In genomic region chr13:98989469-98990235, GRCh38 we compare ENCODE assay signal across 18 cellular contexts.
"Had no signal": no experiment of that assay in that cellular context is flagged by ENCODE, and none has a peak within 500 bp of the region (broad histone marks: within the 10 kb centered on the region; RNA-seq: fewer than 3 reads in every experiment).

No MANE protein-coding gene starts in this region.

- ATAC-seq: gastrocnemius medialis, SK-N-SH treated with all-trans-retinoic acid at 6 μM for 48 hours, T-cell had no signal

- H3K27ac ChIP-seq: ascending aorta, gastrocnemius medialis, left ventricle myocardium inferior, neural progenitor cell, suprapubic skin, vagina had no signal

- H3K27me3 Mint-ChIP-seq: activated B cell treated with CpG ODN at 0.5 μM for 24 hours; activated CD4-positive, alpha-beta T cell treated with anti-CD3 and anti-CD28 coated beads, Interleukin-2, amount 10 ng/mL, durations not matched to agents 7 days and 5 days; progenitor cell of endocrine pancreas; T-cell had no signal

- H3K27ac Mint-ChIP-seq: activated B cell treated with CpG ODN at 0.5 μM for 24 hours; activated CD4-positive, alpha-beta T cell treated with anti-CD3 and anti-CD28 coated beads, Interleukin-2, amount 10 ng/mL, durations not matched to agents 7 days and 5 days; neural progenitor cell; progenitor cell of endocrine pancreas had no signal

- H3K36me3 ChIP-seq: ascending aorta, gastrocnemius medialis, left ventricle myocardium inferior, neural progenitor cell, suprapubic skin, vagina had no signal

- H3K4me3 ChIP-seq: ascending aorta, gastrocnemius medialis, left ventricle myocardium inferior, neural progenitor cell, suprapubic skin, vagina had no signal

- H3K4me1 Mint-ChIP-seq: activated B cell treated with CpG ODN at 0.5 μM for 24 hours had no signal

- H3K9me3 Mint-ChIP-seq: activated B cell treated with CpG ODN at 0.5 μM for 24 hours; activated CD4-positive, alpha-beta T cell treated with anti-CD3 and anti-CD28 coated beads, Interleukin-2, amount 10 ng/mL, durations not matched to agents 7 days and 5 days; neural progenitor cell; T-cell had no signal

- H3K4me3 Mint-ChIP-seq: activated B cell treated with CpG ODN at 0.5 μM for 24 hours; activated CD4-positive, alpha-beta T cell treated with anti-CD3 and anti-CD28 coated beads, Interleukin-2, amount 10 ng/mL, durations not matched to agents 7 days and 5 days; neural progenitor cell; T-cell had no signal

- DNase-seq: activated B cell treated with CpG ODN at 0.5 μM for 24 hours; activated CD4-positive, alpha-beta T cell treated with anti-CD3 and anti-CD28 coated beads, Interleukin-2, amount 10 ng/mL, durations not matched to agents 7 days and 5 days; activated gamma-delta T cell treated with Interleukin-2 at 50 U/mL for 16 hours; cortex of kidney; erythroblast; gastrocnemius medialis; left ventricle myocardium inferior; mammary epithelial cell; stimulated activated CD8-positive, alpha-beta memory T cell treated with anti-CD3 and anti-CD28 coated beads, Interleukin-4, amount 100 ng/mL, for 48 hours; stimulated activated naive CD4-positive, alpha-beta T cell treated with Interleukin-2 at 50 U/mL for 16 hours; T-cell; trophoblast cell had no signal

- H3K4me1 ChIP-seq: ascending aorta, vagina had no signal

- H3K9me3 ChIP-seq: ascending aorta, gastrocnemius medialis, left ventricle myocardium inferior, suprapubic skin, vagina had no signal

- H3K36me3 Mint-ChIP-seq: neural progenitor cell had no signal

- H3K27me3 ChIP-seq: ascending aorta, gastrocnemius medialis, neural progenitor cell, suprapubic skin, vagina had no signal
